ENCODE assay signal across 18 cellular contexts in genomic region chr6:125294036-125294435, GRCh38. TPM values are rescaled to one million over a fixed set of nuclear protein-coding genes. Genes with fewer than 3 reads are reported as not detected.
DNase-seq lines count a peak whose midpoint lies in the region; ATAC-seq, FAIRE-seq and TF ChIP-seq lines count a peak whose summit lies in the region.
"Had no signal": no experiment of that assay in that cellular context is flagged by ENCODE, and none has a peak within 500 bp of the region (broad histone marks: within the 10 kb centered on the region; RNA-seq: fewer than 3 reads in every experiment).

No MANE protein-coding gene starts in this region.

- TF ChIP-seq CTCF in D721Med (IDR thresholded peaks at IDR 0.05; ENCODE audit: insufficient read depth, missing control alignments) (no peak), LNCaP clone FGC (IDR thresholded peaks at IDR 0.05; ENCODE audit: control insufficient read depth, extremely low read depth, insufficient read depth) (no peak), choroid plexus epithelial cell (conservative IDR thresholded peaks at IDR 0.05; ENCODE audit: low read depth, low read length) (no peak), HepG2 (CRISPR knock-in tag; IDR thresholded peaks at IDR 0.05) (no peak), chondrocyte (IDR thresholded peaks at IDR 0.05) (no peak)

- H3K4me3 ChIP-seq in LNCaP clone FGC (ENCODE audit: low read depth, low read length) (no peak overlapping the region), choroid plexus epithelial cell (ENCODE audit: low read depth, low read length) (no peak overlapping the region), HepG2 (replicated peaks in 1 of 3; ENCODE audit: insufficient read depth in 1 of 3, low read depth in 2 of 3, low read length in 3 of 3) (no peak overlapping the region), SJCRH30 (no peak overlapping the region)

- no peak for ATAC-seq in HepG2

- 97% methylated on average over 1 of the region's 1 CpG for WGBS in HepG2 (ENCODE audit: low lambda C conversion rate)

- no peaks in the 10 kb centered on the region; the same call in 1 of the 2 replicates for H4K20me1 ChIP-seq in HepG2 (ENCODE audit: insufficient read depth, low read length)

- H3K27ac ChIP-seq in HepG2 (ENCODE audit: extremely low read length, insufficient read depth, low read length), result no peak overlapping the region
- no peak overlapping the region for H3K27ac ChIP-seq in SJCRH30

- intact Hi-C loops in HepG2 (cut with micrococcal nuclease; ENCODE audit: unreplicated experiment), result no loop called here

- TF ChIP-seq EP300 in HepG2 (IDR thresholded peaks at IDR 0.05; ENCODE audit: low read depth in 2 of 2, low read length in 2 of 2), result no peak
- no peak for TF ChIP-seq EP300 in HepG2 (CRISPR knock-in tag; IDR thresholded peaks at IDR 0.05; ENCODE audit: borderline replicate concordance)

- H3K9me3 ChIP-seq in HepG2 (ENCODE audit: low read length) (no peaks in the 10 kb centered on the region), SJCRH30 (replicated peaks) (no peaks in the 10 kb centered on the region)

- H3K4me3 Mint-ChIP-seq in chondrocyte (ENCODE audit: unreplicated experiment), result no peak overlapping the region

- DNase-seq in D721Med (ENCODE audit: insufficient read length, low spot score) (no peak), LNCaP clone FGC (ENCODE audit: low read depth) (peak; percentile 32), choroid plexus epithelial cell (ENCODE audit: low read depth) (peak; percentile 37), myocyte (ENCODE audit: low read depth) (peak; percentile 25), DMS79 (lab: John Stamatoyannopoulos, UW) (no peak), HepG2 (ENCODE audit: low spot score) (no peak), SJCRH30 (no peak), chondrocyte (ENCODE audit: low spot score) (no peak)
- DNase-seq: ACHN, AML-193, DMS53, GF-D8, NCI-H187 treated with DMSO at 0.1 percent for 48 hours, NCI-H2171, NCI-H446, NCI-H69, SHP77 had no signal

- H3K36me3 Mint-ChIP-seq in chondrocyte (ENCODE audit: low read depth), result peaks cover 28% of the 10 kb centered on the region

- no peak for TF ChIP-seq POLR2A in HepG2 (IDR thresholded peaks at IDR 0.05; ENCODE audit: insufficient read depth in 1 of 2, low read depth in 2 of 2, low read length in 2 of 2)

- H3K27me3 Mint-ChIP-seq in chondrocyte (ENCODE audit: low read depth), result no peaks in the 10 kb centered on the region

- no peaks in the 10 kb centered on the region for H3K79me2 ChIP-seq in HepG2 (ENCODE audit: insufficient read depth, low read length)

- H3K4me1 ChIP-seq in HepG2 (ENCODE audit: insufficient read depth, low read length) (no peaks in the 10 kb centered on the region), SJCRH30 (no peaks in the 10 kb centered on the region)

- no peak overlapping the region for H3K4me2 ChIP-seq in HepG2 (ENCODE audit: low read depth, low read length)

- CTCF ChIA-PET in HepG2 (lab: Yijun Ruan, JAX; ENCODE audit: low intra/inter-chr PET ratio, low total read pairs), result no interaction called here

- in situ Hi-C loops in HepG2 (cut with HindIII; ENCODE audit: extremely low pct_ligation_motif_present, low pct_unique_long_range_greater_than_20kb), result no loop called here

- TF ChIP-seq RAD21 in HepG2 (CRISPR knock-in tag; IDR thresholded peaks at IDR 0.05), result no peak

- H3K36me3 ChIP-seq in HepG2 (replicated peaks in 1 of 2; ENCODE audit: control insufficient read depth in 1 of 2, insufficient read depth in 2 of 2, low read length in 2 of 2) (peaks cover 7 to 28% of the 10 kb centered on the region in 2 experiments), SJCRH30 (peaks cover 44% of the 10 kb centered on the region)

- no peak overlapping the region for H2AFZ ChIP-seq in HepG2 (ENCODE audit: low read length)

- no TSS peak for BruUV-seq in HepG2 (replicated peaks; lab: Mats Ljungman, UMichigan)

- H3K9me3 Mint-ChIP-seq in chondrocyte (ENCODE audit: low read depth), result no peaks in the 10 kb centered on the region

- peak; percentile 6 for FAIRE-seq in D721Med (lab: Jason Lieb, UNC)
- FAIRE-seq in HepG2 (lab: Jason Lieb, UNC), result no peak
- FAIRE-seq: RCC 7860 had no signal

- POLR2A ChIA-PET in HepG2 (lab: Yijun Ruan, JAX), result no interaction called here

- peaks cover 39% of the 10 kb centered on the region for H3K4me1 Mint-ChIP-seq in chondrocyte (ENCODE audit: low read depth)

- H3K9ac ChIP-seq in HepG2 (ENCODE audit: insufficient read depth, low read depth, low read length), result no peak overlapping the region

- H3K27me3 ChIP-seq in HepG2 (ENCODE audit: control insufficient read depth in 1 of 2, insufficient read depth in 2 of 2, low read length in 2 of 2), result no peaks in the 10 kb centered on the region
- H3K27me3 ChIP-seq in SJCRH30, result no peaks in the 10 kb centered on the region

- H3K27ac Mint-ChIP-seq in chondrocyte (ENCODE audit: unreplicated experiment), result no peak overlapping the region

TF ChIP-seq in HepG2, 621 proteins besides CTCF, POLR2A, EP300 and RAD21:
- TF ChIP-seq SMARCE1 (IDR thresholded peaks at IDR 0.05; ENCODE audit: borderline replicate concordance) (no peak), TAF15 (IDR thresholded peaks at IDR 0.05; ENCODE audit: low read depth, low read length, poor library complexity, severe bottlenecking) (no peak), ZC3H4 (CRISPR knock-in tag; IDR thresholded peaks at IDR 0.05; ENCODE audit: borderline replicate concordance) (no peak), PCBP2 (optimal IDR thresholded peaks at IDR 0.05; ENCODE audit: low read depth, low read length, poor library complexity, severe bottlenecking) (no peak), TEAD2 (CRISPR knock-in tag; IDR thresholded peaks at IDR 0.05) (no peak), MYC (CRISPR knock-in tag; IDR thresholded peaks at IDR 0.05; ENCODE audit: borderline replicate concordance) (no peak), SP140L (CRISPR knock-in tag; IDR thresholded peaks at IDR 0.05; ENCODE audit: borderline replicate concordance) (no peak), TSC22D2 (CRISPR knock-in tag; IDR thresholded peaks at IDR 0.05; ENCODE audit: borderline replicate concordance) (no peak), ZNF234 (CRISPR knock-in tag; conservative IDR thresholded peaks at IDR 0.05) (no peak), ZNF431 (CRISPR knock-in tag; IDR thresholded peaks at IDR 0.05; ENCODE audit: borderline replicate concordance, low read depth) (no peak), MLX (CRISPR knock-in tag; IDR thresholded peaks at IDR 0.05) (no peak)
- TF ChIP-seq, protein P1, sequence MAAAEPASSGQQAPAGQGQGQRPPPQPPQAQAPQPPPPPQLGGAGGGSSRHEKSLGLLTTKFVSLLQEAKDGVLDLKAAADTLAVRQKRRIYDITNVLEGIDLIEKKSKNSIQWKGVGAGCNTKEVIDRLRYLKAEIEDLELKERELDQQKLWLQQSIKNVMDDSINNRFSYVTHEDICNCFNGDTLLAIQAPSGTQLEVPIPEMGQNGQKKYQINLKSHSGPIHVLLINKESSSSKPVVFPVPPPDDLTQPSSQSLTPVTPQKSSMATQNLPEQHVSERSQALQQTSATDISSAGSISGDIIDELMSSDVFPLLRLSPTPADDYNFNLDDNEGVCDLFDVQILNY (CRISPR knock-in tag; conservative IDR thresholded peaks at IDR 0.05), result no peak

RNA-seq across cellular contexts. Expression of gene HDDC2, which starts 7.7 kb away (rescaled TPM):
- total RNA-seq in myocyte (65.9 and 66.5 TPM in 2 replicates), HepG2 (2016; rRNA removed; fragmentation: Illumina TruSeq; extraction: Trizol) (78.7 and 90.7 TPM in 2 replicates), chondrocyte (46.4 to 62.4 TPM (median 49.4 TPM) in 3 replicates)
- polyA plus RNA-seq in myocyte (2012), result 85.0 TPM
- 88.3 and 123 TPM in 2 replicates for total RNA-seq in HepG2 (2016; cell fraction: cytosol; rRNA removed; fragmentation: Illumina TruSeq; extraction: Trizol; ENCODE audit: low read depth)
- 78.6 and 90.1 TPM in 2 replicates for total RNA-seq in HepG2 (2016; cell fraction: insoluble cytoplasmic fraction; rRNA removed; fragmentation: Illumina TruSeq; extraction: Trizol)
- 109 and 116 TPM in 2 replicates for total RNA-seq in HepG2 (2016; cell fraction: membrane; rRNA removed; fragmentation: Illumina TruSeq; extraction: Trizol)
- 36.7 and 41.9 TPM in 2 replicates for total RNA-seq in HepG2 (2016; cell fraction: nucleus; rRNA removed; fragmentation: Illumina TruSeq; extraction: Trizol)
- polyA plus RNA-seq in HepG2 (2011; rRNA removed), result 67.3 and 76.7 TPM in 2 replicates
- polyA plus RNA-seq in HepG2 (2011; cell fraction: cytosol; rRNA removed), result 67.0 and 70.1 TPM in 2 replicates
- 28.7 and 34.1 TPM in 2 replicates for polyA plus RNA-seq in HepG2 (2011; cell fraction: nucleus; rRNA removed)
- 43.8 and 65.4 TPM in 2 replicates for polyA plus RNA-seq in HepG2 (2012)
- polyA plus RNA-seq in HepG2 (2016; cell fraction: cytosol; fragmentation: Illumina TruSeq; extraction: Trizol; ENCODE audit: low read depth), result 157 and 182 TPM in 2 replicates
- polyA plus RNA-seq in HepG2 (2016; cell fraction: insoluble cytoplasmic fraction; fragmentation: Illumina TruSeq; extraction: Trizol; ENCODE audit: low read depth), result 117 and 122 TPM in 2 replicates
- polyA plus RNA-seq in HepG2 (2016; cell fraction: membrane; fragmentation: Illumina TruSeq; extraction: Trizol; ENCODE audit: low read depth), result 128 and 148 TPM in 2 replicates
- polyA plus RNA-seq in HepG2 (2016; cell fraction: nucleus; fragmentation: Illumina TruSeq; extraction: Trizol; ENCODE audit: insufficient read depth, low read depth), result 66.5 and 70.9 TPM in 2 replicates
- 17.2 and 19.5 TPM in 2 replicates for polyA minus RNA-seq in HepG2 (2011; rRNA and poly(A)+ RNA removed; ENCODE audit: low replicate concordance)
- 16.6 and 17.1 TPM in 2 replicates for polyA minus RNA-seq in HepG2 (2011; cell fraction: cytosol; rRNA and poly(A)+ RNA removed)
- 43.1 and 51.2 TPM in 2 replicates for polyA minus RNA-seq in HepG2 (2011; cell fraction: nucleus; rRNA and poly(A)+ RNA removed)
- 61.7 and 62.8 TPM in 2 replicates for total RNA-seq in SJCRH30 (2014; rRNA removed; shearing (Covaris generic))

Comparison
In these comparisons a context has a peak if more than half of its experiments do, and no peak if none do; other contexts are left out.
1. DNase-seq: peak in LNCaP clone FGC (single experiment), choroid plexus epithelial cell (single experiment) and myocyte (single experiment); none in D721Med (single experiment), DMS79 (single experiment), HepG2 (single experiment), SJCRH30 (0 of 2) and chondrocyte (single experiment).